In genomic region chr2:96146881-96147592, GRCh38 we compare ENCODE assay signal across 8 cellular contexts. TPM values are rescaled to one million over a fixed set of nuclear protein-coding genes. Genes with fewer than 3 reads are reported as not detected.
DNase-seq lines count a peak whose midpoint lies in the region; ATAC-seq and TF ChIP-seq lines count a peak whose summit lies in the region.

No MANE protein-coding gene starts in this region.

- peaks cover 82% of the 10 kb centered on the region for H3K4me1 Mint-ChIP-seq in activated CD8-positive, alpha-beta T cell treated with anti-CD3 and anti-CD28 coated beads, Interleukin-2, amount 10 ng/mL, durations not matched to agents 7 days and 5 days (ENCODE audit: low read depth)
- peaks cover 51% of the 10 kb centered on the region for H3K4me1 Mint-ChIP-seq in mesothelial cell of epicardium

- H3K27me3 ChIP-seq in BE2C (no peaks in the 10 kb centered on the region), H7 (ENCODE audit: control insufficient read depth, insufficient read depth, low read length) (peaks cover 27% of the 10 kb centered on the region)

- TF ChIP-seq CTCF in BE2C (IDR thresholded peaks at IDR 0.05; ENCODE audit: low read depth, low read length) = no peak
- no peak for TF ChIP-seq CTCF in mesothelial cell of epicardium (IDR thresholded peaks at IDR 0.05; ENCODE audit: unreplicated experiment)

- no peak for ATAC-seq in activated CD8-positive, alpha-beta T cell treated with anti-CD3 and anti-CD28 coated beads, Interleukin-2, amount 10 ng/mL, durations not matched to agents 7 days and 5 days
- ATAC-seq in GM21576 (IDR thresholded peaks at IDR 0.05; ENCODE audit: unreplicated experiment) (no peak), GM18909 (IDR thresholded peaks at IDR 0.05; ENCODE audit: poor library complexity, unreplicated experiment) (no peak)

- DNase-seq in BE2C (peak; percentile 53), H7 (peak; percentile 39), mesothelial cell of epicardium (ENCODE audit: low spot score in 2 of 2, unreplicated experiment in 2 of 2) (no peak), NCI-H1048 (lab: John Stamatoyannopoulos, UW) (no peak), pons (ENCODE audit: low spot score) (no peak)
- DNase-seq in activated CD8-positive, alpha-beta T cell treated with anti-CD3 and anti-CD28 coated beads, Interleukin-2, amount 10 ng/mL, durations not matched to agents 7 days and 5 days = no peak

- no peaks in the 10 kb centered on the region for H3K9me3 Mint-ChIP-seq in activated CD8-positive, alpha-beta T cell treated with anti-CD3 and anti-CD28 coated beads, Interleukin-2, amount 10 ng/mL, durations not matched to agents 7 days and 5 days (ENCODE audit: insufficient read depth)
- H3K9me3 Mint-ChIP-seq in mesothelial cell of epicardium = no peaks in the 10 kb centered on the region

- H3K36me3 Mint-ChIP-seq in activated CD8-positive, alpha-beta T cell treated with anti-CD3 and anti-CD28 coated beads, Interleukin-2, amount 10 ng/mL, durations not matched to agents 7 days and 5 days (ENCODE audit: low read depth) = peaks cover 16% of the 10 kb centered on the region
- H3K36me3 Mint-ChIP-seq in mesothelial cell of epicardium = no peaks in the 10 kb centered on the region

- H3K4me3 Mint-ChIP-seq in activated CD8-positive, alpha-beta T cell treated with anti-CD3 and anti-CD28 coated beads, Interleukin-2, amount 10 ng/mL, durations not matched to agents 7 days and 5 days = peak overlapping the region; percentile 61
- peak overlapping the region; percentile 48 for H3K4me3 Mint-ChIP-seq in mesothelial cell of epicardium

- no peak overlapping the region for H3K4me3 ChIP-seq in BE2C (ENCODE audit: low read depth, low read length)
- H3K4me3 ChIP-seq in H7 (ENCODE audit: insufficient read depth, low read depth, low read length) = no peak overlapping the region

- peaks cover 23% of the 10 kb centered on the region for H3K4me1 ChIP-seq in BE2C

- no peaks in the 10 kb centered on the region for H3K9me3 ChIP-seq in BE2C

- H3K36me3 ChIP-seq in BE2C (no peaks in the 10 kb centered on the region), H7 (replicated peaks; ENCODE audit: control insufficient read depth, insufficient read depth, low read length) (no peaks in the 10 kb centered on the region)

- no peaks in the 10 kb centered on the region for H3K27me3 Mint-ChIP-seq in activated CD8-positive, alpha-beta T cell treated with anti-CD3 and anti-CD28 coated beads, Interleukin-2, amount 10 ng/mL, durations not matched to agents 7 days and 5 days (ENCODE audit: low read depth)
- H3K27me3 Mint-ChIP-seq in mesothelial cell of epicardium (ENCODE audit: low read depth) = no peaks in the 10 kb centered on the region

- POLR2A ChIA-PET in activated CD8-positive, alpha-beta T cell treated with anti-CD3 and anti-CD28 coated beads, Interleukin-2, amount 10 ng/mL, durations not matched to agents 7 days and 5 days (lab: Charles Lee) = interaction anchor here (0.7 to 10.2 kb wide), 5 partner anchors 14 to 155 kb away, joined by 3 to 193 read pairs (median 5); partner anchors contain the start of genes ANKRD36C and STARD7

- CTCF ChIA-PET in activated CD8-positive, alpha-beta T cell treated with anti-CD3 and anti-CD28 coated beads, Interleukin-2, amount 10 ng/mL, durations not matched to agents 7 days and 5 days (lab: Charles Lee) = interaction anchor here (0.7 to 21.7 kb wide), 6 partner anchors 8 to 155 kb away, joined by 3 to 674 read pairs (median 8); partner anchors contain the start of genes ANKRD36C and ASTL

- H3K27ac Mint-ChIP-seq in activated CD8-positive, alpha-beta T cell treated with anti-CD3 and anti-CD28 coated beads, Interleukin-2, amount 10 ng/mL, durations not matched to agents 7 days and 5 days = peak overlapping the region; percentile 97
- peak overlapping the region; percentile 94 for H3K27ac Mint-ChIP-seq in mesothelial cell of epicardium

RNA-seq across cellular contexts. Expression of gene DUSP2, which starts 1.8 kb away (rescaled TPM):
- polyA plus RNA-seq in BE2C (2012; ENCODE audit: insufficient read depth, insufficient read length, low read depth) = not detected
- 2.0 and 3.6 TPM in 2 replicates for total RNA-seq in H7 (2014; rRNA removed; shearing (Covaris generic))
- 10 to 100 TPM; 20.3 to 21.2 TPM for total RNA-seq in activated CD8-positive, alpha-beta T cell treated with anti-CD3 and anti-CD28 coated beads, Interleukin-2, amount 10 ng/mL, durations not matched to agents 7 days and 5 days
- 38.3 to 42.7 TPM (median 40.6 TPM) in 3 replicates for total RNA-seq in mesothelial cell of epicardium

RNA-seq across cellular contexts. Expression of gene ASTL, which starts 8.7 kb away (rescaled TPM):
- polyA plus RNA-seq in BE2C (2012; ENCODE audit: insufficient read depth, insufficient read length, low read depth) = not detected
- not detected in 2 replicates for total RNA-seq in H7 (2014; rRNA removed; shearing (Covaris generic))
- under 1 TPM in 1 of 2 experiments, not detected in 1; 0.34 TPM for total RNA-seq in activated CD8-positive, alpha-beta T cell treated with anti-CD3 and anti-CD28 coated beads, Interleukin-2, amount 10 ng/mL, durations not matched to agents 7 days and 5 days
- total RNA-seq in mesothelial cell of epicardium = 0.60 to 1.2 TPM (median 1.1 TPM) in 3 replicates

RNA-seq across cellular contexts. Expression of gene ADRA2B, which starts 30.7 kb away (rescaled TPM):
- polyA plus RNA-seq in BE2C (2012; ENCODE audit: insufficient read depth, insufficient read length, low read depth) = not detected
- total RNA-seq in H7 (2014; rRNA removed; shearing (Covaris generic)) = 1.6 and 1.9 TPM in 2 replicates
- total RNA-seq in activated CD8-positive, alpha-beta T cell treated with anti-CD3 and anti-CD28 coated beads, Interleukin-2, amount 10 ng/mL, durations not matched to agents 7 days and 5 days = under 1 TPM in 1 of 2 experiments, not detected in 1; 0.08 TPM
- total RNA-seq in mesothelial cell of epicardium = 0.51 to 0.63 TPM (median 0.56 TPM) in 3 replicates

Comparison
In these comparisons a context has a peak if more than half of its experiments do, and no peak if none do; other contexts are left out.
1. DNase-seq: peak in BE2C (single experiment) and H7 (single experiment); none in activated CD8-positive, alpha-beta T cell treated with anti-CD3 and anti-CD28 coated beads, Interleukin-2, amount 10 ng/mL, durations not matched to agents 7 days and 5 days (single experiment), mesothelial cell of epicardium (0 of 2), NCI-H1048 (single experiment) and pons (single experiment).